In the genomic region with DNA sequence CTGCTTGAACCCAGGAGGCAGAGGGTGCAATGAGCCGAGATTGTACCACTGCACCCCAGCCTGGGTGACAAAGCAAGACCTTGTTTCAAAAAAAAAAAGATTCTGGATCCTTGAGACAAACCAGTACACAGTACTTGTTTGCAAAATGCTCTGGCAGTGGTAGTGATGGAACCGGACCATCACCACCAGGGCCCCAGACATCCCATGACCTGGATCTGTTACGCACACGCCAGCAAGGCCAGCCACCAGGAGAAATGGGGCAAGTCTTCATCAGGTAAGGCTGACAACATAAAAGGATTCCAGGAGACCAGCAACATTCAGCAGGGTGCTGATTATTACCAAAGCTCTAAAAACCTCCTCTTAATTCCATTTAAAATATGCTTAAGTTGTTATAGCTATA, we compare ENCODE assay signal across 17 cellular contexts.
"Had no signal": no experiment of that assay in that cellular context is flagged by ENCODE, and none has a peak within 500 bp of the region (broad histone marks: within the 10 kb centered on the region; RNA-seq: fewer than 3 reads in every experiment).

No MANE protein-coding gene starts in this region.

- H3K27me3 ChIP-seq: brain microvascular endothelial cell had no signal

- H3K27ac ChIP-seq: brain microvascular endothelial cell had no signal

- H3K4me3 ChIP-seq: lung, skin epidermis had no signal

- DNase-seq: activated CD4-positive, CD25-positive, alpha-beta regulatory T cell treated with anti-CD3 and anti-CD28 coated beads, Interleukin-2, amount 50 U/mL, for 72 hours; activated naive CD4-positive, alpha-beta T cell; activated naive CD8-positive, alpha-beta T cell treated with anti-CD3 and anti-CD28 coated beads, Interleukin-2, amount 10 ng/mL, durations not matched to agents 7 days and 5 days; brain microvascular endothelial cell; cerebellar nuclear complex; effector memory CD4-positive, alpha-beta T cell; foreskin fibroblast; glutamatergic neuron; kidney glomerular epithelial cell; midbrain; stimulated activated CD4-positive, alpha-beta T cell treated with anti-CD3 and anti-CD28 coated beads, Interleukin-15, amount 100 ng/mL, for 24 hours; stimulated activated CD4-positive, alpha-beta T cell treated with anti-CD3 and anti-CD28 coated beads, Interleukin-4, amount 100 ng/mL, for 1 hour; stimulated activated naive CD4-positive, alpha-beta T cell; substantia nigra; T-helper 2 cell had no signal

- H3K36me3 ChIP-seq: brain microvascular endothelial cell had no signal
